In genomic region chr11:61924016-61924360, GRCh38 we compare ENCODE assay signal across 16 cellular contexts. TPM values are rescaled to one million over a fixed set of nuclear protein-coding genes. Genes with fewer than 3 reads are reported as not detected.
DNase-seq lines count a peak whose midpoint lies in the region; ATAC-seq and TF ChIP-seq lines count a peak whose summit lies in the region.
"Had no signal": no experiment of that assay in that cellular context is flagged by ENCODE, and none has a peak within 500 bp of the region (broad histone marks: within the 10 kb centered on the region; RNA-seq: fewer than 3 reads in every experiment).

No MANE protein-coding gene starts in this region.

- H3K4me1 ChIP-seq in fibroblast of lung (ENCODE audit: control insufficient read depth, extremely low read depth, insufficient read depth, low read length) (peaks cover 15% of the 10 kb centered on the region), muscle layer of duodenum (ENCODE audit: control insufficient read depth in 1 of 2, insufficient read depth in 2 of 2, low read length in 2 of 2) (peaks cover 0 to 3% of the 10 kb centered on the region in 2 donors), testis (peaks cover 42% of the 10 kb centered on the region)

- CTCF ChIA-PET in WTC11 (lab: Charles Lee) = interaction anchor here (0.9 to 5.3 kb wide), 13 partner anchors 10 to 184 kb away, joined by 3 to 95 read pairs (median 7); no protein-coding TSS in a partner anchor

- ATAC-seq in WTC11 (no peak), HG03159 (IDR thresholded peaks at IDR 0.05; ENCODE audit: unreplicated experiment) (no peak), GM19397 (IDR thresholded peaks at IDR 0.05; ENCODE audit: unreplicated experiment) (no peak)

- DNase-seq in WTC11 (ENCODE audit: low spot score) = no peak
- no peak for DNase-seq in fibroblast of lung (ENCODE audit: low read depth in 2 of 2)
- DNase-seq in testis = no peak
- DNase-seq in NCI-H1105 treated with DMSO at 0.1 percent for 48 hours (lab: John Stamatoyannopoulos, UW) = no peak
- DNase-seq in activated CD4-positive, CD25-positive, alpha-beta regulatory T cell (lab: John Stamatoyannopoulos, UW) = no peak
- DNase-seq: activated CD4-positive, alpha-beta T cell treated with anti-CD3 and anti-CD28 coated beads, Interleukin-2, amount 50 U/mL, for 1 hour; activated naive CD4-positive, alpha-beta T cell treated with Interleukin-2 at 50 U/mL for 16 hours; CD4-positive, alpha-beta memory T cell; GF-D8; NCI-H2227 treated with DMSO at 0.1 percent for 48 hours; OCI-M1; stimulated activated CD4-positive, alpha-beta T cell treated with anti-CD3 and anti-CD28 coated beads, Interleukin-15, amount 100 ng/mL, for 24 hours had no signal

- no peaks in the 10 kb centered on the region for H3K9me3 Mint-ChIP-seq in WTC11
- H3K9me3 Mint-ChIP-seq: CD4-positive, alpha-beta memory T cell; T-helper 1 cell treated with Interleukin-12 subunit alpha and Interleukin-12 subunit beta and Interleukin-4 antibody, amounts not matched to agents 30 μg/mL and 1 μg/mL, for 36 hours had no signal

- intact Hi-C loops in testis (cut with DNase I; ENCODE audit: low total_unique reads) = no loop called here

- H3K27me3 Mint-ChIP-seq in WTC11 (ENCODE audit: low read depth) = peaks cover 6% of the 10 kb centered on the region

- H3K9me3 ChIP-seq in fibroblast of lung (ENCODE audit: control insufficient read depth, insufficient read depth, low read depth, low read length) (no peaks in the 10 kb centered on the region), muscle layer of duodenum (ENCODE audit: control insufficient read depth in 1 of 2, low read length in 2 of 2) (no peaks in the 10 kb centered on the region), testis (no peaks in the 10 kb centered on the region)

- H3K79me2 ChIP-seq in fibroblast of lung (ENCODE audit: control insufficient read depth, insufficient read depth, low read length) = no peaks in the 10 kb centered on the region

- peak overlapping the region; percentile 41 for H2AFZ ChIP-seq in fibroblast of lung (ENCODE audit: low read length)

- H4K20me1 ChIP-seq in fibroblast of lung (ENCODE audit: control insufficient read depth, extremely low read depth, insufficient read depth, low read length) = no peaks in the 10 kb centered on the region

- H3K27me3 ChIP-seq in fibroblast of lung (ENCODE audit: control insufficient read depth, insufficient read depth, low read length) (peaks cover 6% of the 10 kb centered on the region), muscle layer of duodenum (ENCODE audit: low read depth, low read length) (peaks cover 7% of the 10 kb centered on the region), testis (no peaks in the 10 kb centered on the region)

- TF ChIP-seq POLR2A in testis (IDR thresholded peaks at IDR 0.05) = no peak

- H3K4me1 Mint-ChIP-seq in WTC11 = peaks cover 41% of the 10 kb centered on the region
- H3K4me1 Mint-ChIP-seq: CD4-positive, alpha-beta memory T cell had no signal

- WGBS in testis, 2 donors = 40 to 59% methylated on average over 4 to 5 of the region's 5 CpGs

- no peak overlapping the region for H3K27ac ChIP-seq in fibroblast of lung (ENCODE audit: insufficient read depth, low read length)
- H3K27ac ChIP-seq in muscle layer of duodenum (ENCODE audit: low read length) = peak overlapping the region; percentile 2
- H3K27ac ChIP-seq in testis = peak overlapping the region; percentile 71 to 83

- H3K4me2 ChIP-seq in fibroblast of lung (ENCODE audit: extremely low read depth, insufficient read depth, low read length) = peak overlapping the region; percentile 53

- H3K4me3 ChIP-seq in fibroblast of lung (replicated peaks in 1 of 4; ENCODE audit: control extremely low read depth in 1 of 4, insufficient read depth in 1 of 4, low read depth in 3 of 4, low read length in 4 of 4) (no peak overlapping the region), muscle layer of duodenum (ENCODE audit: low read depth in 1 of 2, low read length in 2 of 2) (no peak overlapping the region), testis (no peak overlapping the region)

- no peak for TF ChIP-seq CTCF in WTC11 (IDR thresholded peaks at IDR 0.05)
- no peak for TF ChIP-seq CTCF in fibroblast of lung (conservative IDR thresholded peaks at IDR 0.05 in 1 of 2, IDR thresholded peaks at IDR 0.05 in 1 of 2; ENCODE audit: low read depth in 1 of 2, low read length in 2 of 2)
- no peak for TF ChIP-seq CTCF in testis (IDR thresholded peaks at IDR 0.05)

- H3K9ac ChIP-seq in fibroblast of lung (ENCODE audit: insufficient read depth, low read length) = peak overlapping the region; percentile 3

- no peaks in the 10 kb centered on the region for H3K36me3 Mint-ChIP-seq in WTC11
- H3K36me3 Mint-ChIP-seq: CD4-positive, alpha-beta memory T cell had no signal

- POLR2A ChIA-PET in WTC11 (lab: Charles Lee) = interaction anchor here (1.9 kb wide), 1 partner anchor 16 kb away, joined by 9 read pairs; no protein-coding TSS in a partner anchor

- H3K4me3 Mint-ChIP-seq in WTC11 = no peak overlapping the region
- H3K4me3 Mint-ChIP-seq: CD4-positive, alpha-beta memory T cell; T-helper 1 cell treated with Interleukin-12 subunit alpha and Interleukin-12 subunit beta and Interleukin-4 antibody, amounts not matched to agents 30 μg/mL and 1 μg/mL, for 36 hours had no signal

- H3K36me3 ChIP-seq in fibroblast of lung (ENCODE audit: control insufficient read depth, insufficient read depth, low read length) (no peaks in the 10 kb centered on the region), muscle layer of duodenum (ENCODE audit: control insufficient read depth in 1 of 2, insufficient read depth in 2 of 2, low read length in 2 of 2) (no peaks in the 10 kb centered on the region), testis (ENCODE audit: low read depth, missing control alignments) (no peaks in the 10 kb centered on the region)

- peak overlapping the region; percentile 53 for H3K27ac Mint-ChIP-seq in WTC11
- H3K27ac Mint-ChIP-seq: CD4-positive, alpha-beta memory T cell; T-helper 1 cell treated with Interleukin-12 subunit alpha and Interleukin-12 subunit beta and Interleukin-4 antibody, amounts not matched to agents 30 μg/mL and 1 μg/mL, for 36 hours had no signal

TF ChIP-seq in WTC11, 78 proteins besides CTCF, POLR2A, EP300 and RAD21:
- 0 out of 2 replicates have a peak, but pooled peaks have one; percentile 34 for TF ChIP-seq ZNF317 (CRISPR knock-in tag; IDR thresholded peaks at IDR 0.05; ENCODE audit: borderline replicate concordance, low read depth)
- TF ChIP-seq PRDM15 (CRISPR knock-in tag; IDR thresholded peaks at IDR 0.05) = no peak
TF ChIP-seq in WTC11: peak in this region for 1.

RNA-seq across cellular contexts. Expression of gene RAB3IL1, which starts 6.6 kb away (rescaled TPM):
- total RNA-seq in WTC11 (2021) = 7.2 to 11.1 TPM (median 8.9 TPM) in 3 replicates
- 13.4 TPM in 2 replicates for total RNA-seq in fibroblast of lung
- polyA plus RNA-seq in fibroblast of lung = 9.6 and 9.9 TPM in 2 replicates
- polyA plus RNA-seq in fibroblast of lung (2012) = 14.7 and 15.8 TPM in 2 replicates
- polyA minus RNA-seq in fibroblast of lung (ENCODE audit: low replicate concordance) = 15.8 and 16.9 TPM in 2 replicates
- total RNA-seq in testis = 10 to 100 TPM; 57.7 to 65.8 TPM
- 88.2 TPM for polyA plus RNA-seq in testis (ENCODE audit: insufficient read depth, low read depth, low replicate concordance)
- polyA plus RNA-seq: CD4-positive, alpha-beta memory T cell had no signal

RNA-seq across cellular contexts. Expression of gene BEST1, which starts 26.2 kb away (rescaled TPM):
- total RNA-seq in WTC11 (2021) (0.17 to 0.32 TPM (median 0.21 TPM) in 3 replicates), fibroblast of lung (7.7 and 15.2 TPM in 2 replicates), testis (10 to 100 TPM; 21.0 to 33.4 TPM)
- polyA plus RNA-seq in fibroblast of lung (1.5 and 2.5 TPM in 2 replicates), testis (ENCODE audit: insufficient read depth, low read depth, low replicate concordance) (9.2 TPM)
- 2.7 and 3.0 TPM in 2 replicates for polyA plus RNA-seq in fibroblast of lung (2012)
- polyA minus RNA-seq in fibroblast of lung (ENCODE audit: low replicate concordance) = 1.9 and 2.9 TPM in 2 replicates

RNA-seq across cellular contexts. Expression of gene FADS3, which starts 32.6 kb away (rescaled TPM):
- total RNA-seq in WTC11 (2021) (47.4 to 50.0 TPM (median 49.3 TPM) in 3 replicates), fibroblast of lung (112 and 224 TPM in 2 replicates), testis (10 to 100 TPM; 50.6 to 88.5 TPM)
- polyA plus RNA-seq in fibroblast of lung (40.9 and 79.9 TPM in 2 replicates), testis (ENCODE audit: insufficient read depth, low read depth, low replicate concordance) (20.5 TPM)
- polyA plus RNA-seq in fibroblast of lung (2012) = 53.3 and 89.2 TPM in 2 replicates
- 172 and 197 TPM in 2 replicates for polyA minus RNA-seq in fibroblast of lung (ENCODE audit: low replicate concordance)

RNA-seq across cellular contexts. Expression of gene FTH1, which starts 43.4 kb away (rescaled TPM):
- total RNA-seq in WTC11 (2021) = 1,108 to 1,272 TPM (median 1,247 TPM) in 3 replicates
- total RNA-seq in fibroblast of lung = 2,097 and 2,219 TPM in 2 replicates
- polyA plus RNA-seq in fibroblast of lung = 2,789 and 3,749 TPM in 2 replicates
- polyA plus RNA-seq in fibroblast of lung (2012) = 6,217 and 7,699 TPM in 2 replicates
- polyA minus RNA-seq in fibroblast of lung (ENCODE audit: low replicate concordance) = 2,081 and 2,338 TPM in 2 replicates
- total RNA-seq in testis = 1,000 to 10,000 TPM; 1,162 to 1,419 TPM
- polyA plus RNA-seq in testis (ENCODE audit: insufficient read depth, low read depth, low replicate concordance) = 2,237 TPM
